In the genomic region with DNA sequence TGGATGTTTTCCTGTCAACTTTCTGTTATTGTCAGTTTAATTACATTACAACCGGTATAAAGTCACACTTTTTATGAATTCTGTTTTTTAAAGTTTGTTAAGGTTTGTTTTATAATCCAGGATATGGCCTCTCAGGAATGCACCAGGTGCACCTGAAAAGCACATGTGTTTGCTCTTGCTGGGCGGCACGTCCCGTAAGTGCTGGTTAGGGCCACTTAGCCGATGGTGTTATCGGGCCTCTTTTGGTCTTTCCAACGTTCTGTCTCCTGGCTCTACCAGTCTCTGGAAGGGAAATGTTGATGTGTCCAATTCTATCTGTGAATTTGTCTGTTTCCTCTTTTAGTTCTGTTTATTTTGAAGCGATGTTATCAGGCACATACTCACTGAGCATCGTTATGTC, we compare ENCODE assay signal across 22 cellular contexts.
"Had no signal": no experiment of that assay in that cellular context is flagged by ENCODE, and none has a peak within 500 bp of the region (broad histone marks: within the 10 kb centered on the region; RNA-seq: fewer than 3 reads in every experiment).

No MANE protein-coding gene starts in this region.

- H3K4me3 Mint-ChIP-seq: activated naive CD8-positive, alpha-beta T cell treated with anti-CD3 and anti-CD28 coated beads for 36 hours; activated T-cell treated with anti-CD3 and anti-CD28 coated beads, Interleukin-2, amount 50 U/mL, for 4 hours; central memory CD8-positive, alpha-beta T cell; nephron; stimulated activated naive CD8-positive, alpha-beta T cell treated with anti-CD3 and anti-CD28 coated beads, Interleukin-15, Interleukin-2, amounts not matched to agents 100 ng/mL and 50 ng/mL, for 24 hours; WTC11 had no signal

- ATAC-seq: activated T-cell treated with anti-CD3 and anti-CD28 coated beads, Interleukin-2, amount 50 U/mL, for 4 hours; left ventricle myocardium superior; pancreas; psoas muscle; WTC11 had no signal

- DNase-seq: activated naive CD4-positive, alpha-beta T cell; activated naive CD8-positive, alpha-beta T cell treated with anti-CD3 and anti-CD28 coated beads for 36 hours; activated T-cell treated with anti-CD3 and anti-CD28 coated beads, Interleukin-2, amount 50 U/mL, for 4 hours; colonic mucosa; glutamatergic neuron; left ventricle myocardium superior; mammary epithelial cell; pancreas; psoas muscle; stimulated activated CD4-positive, alpha-beta T cell treated with anti-CD3 and anti-CD28 coated beads, Interleukin-4, amount 100 ng/mL, for 4 hours; substantia nigra; thyroid gland had no signal

- H3K36me3 Mint-ChIP-seq: activated naive CD8-positive, alpha-beta T cell treated with anti-CD3 and anti-CD28 coated beads for 36 hours; WTC11 had no signal

- H3K27ac ChIP-seq: breast epithelium, colonic mucosa, esophagus muscularis mucosa, hepatocyte, neutrophil, pancreas, psoas muscle, right atrium auricular region, thyroid gland had no signal

- H3K9me3 Mint-ChIP-seq: activated T-cell treated with anti-CD3 and anti-CD28 coated beads, Interleukin-2, amount 50 U/mL, for 4 hours; activated T-helper 2 cell treated with anti-CD3 and anti-CD28 coated beads, Interferon-gamma antibody, Interleukin-2, Interleukin-4, amounts not matched to agents 10 μg/mL and 5 μg/mL and 100 μg/mL, durations not matched to agents 14 hours and 24 hours and 36 hours; central memory CD8-positive, alpha-beta T cell; stimulated activated naive CD8-positive, alpha-beta T cell treated with anti-CD3 and anti-CD28 coated beads, Interleukin-15, Interleukin-2, amounts not matched to agents 100 ng/mL and 50 ng/mL, for 24 hours; WTC11 had no signal

- H3K4me1 Mint-ChIP-seq: activated naive CD8-positive, alpha-beta T cell treated with anti-CD3 and anti-CD28 coated beads for 36 hours; central memory CD8-positive, alpha-beta T cell; nephron had no signal

- H3K4me1 ChIP-seq: breast epithelium, colonic mucosa, esophagus muscularis mucosa, pancreas, psoas muscle, right atrium auricular region, thyroid gland had no signal

- H3K27ac Mint-ChIP-seq: activated naive CD8-positive, alpha-beta T cell treated with anti-CD3 and anti-CD28 coated beads for 36 hours; activated T-helper 2 cell treated with anti-CD3 and anti-CD28 coated beads, Interferon-gamma antibody, Interleukin-2, Interleukin-4, amounts not matched to agents 10 μg/mL and 5 μg/mL and 100 μg/mL, durations not matched to agents 14 hours and 24 hours and 36 hours; nephron; stimulated activated naive CD8-positive, alpha-beta T cell treated with anti-CD3 and anti-CD28 coated beads, Interleukin-15, Interleukin-2, amounts not matched to agents 100 ng/mL and 50 ng/mL, for 24 hours; WTC11 had no signal

- H3K4me3 ChIP-seq: breast epithelium, colonic mucosa, esophagus muscularis mucosa, hepatocyte, pancreas, psoas muscle, right atrium auricular region, thyroid gland had no signal

- H3K36me3 ChIP-seq: breast epithelium, colonic mucosa, esophagus muscularis mucosa, neutrophil, pancreas, right atrium auricular region, thyroid gland had no signal

- H3K9me3 ChIP-seq: breast epithelium, colonic mucosa, esophagus muscularis mucosa, neutrophil, pancreas, psoas muscle, right atrium auricular region, thyroid gland had no signal

- H3K27me3 ChIP-seq: colonic mucosa, hepatocyte, pancreas, right atrium auricular region, thyroid gland had no signal
